ENCODE assay signal across 14 cellular contexts in the genomic region with DNA sequence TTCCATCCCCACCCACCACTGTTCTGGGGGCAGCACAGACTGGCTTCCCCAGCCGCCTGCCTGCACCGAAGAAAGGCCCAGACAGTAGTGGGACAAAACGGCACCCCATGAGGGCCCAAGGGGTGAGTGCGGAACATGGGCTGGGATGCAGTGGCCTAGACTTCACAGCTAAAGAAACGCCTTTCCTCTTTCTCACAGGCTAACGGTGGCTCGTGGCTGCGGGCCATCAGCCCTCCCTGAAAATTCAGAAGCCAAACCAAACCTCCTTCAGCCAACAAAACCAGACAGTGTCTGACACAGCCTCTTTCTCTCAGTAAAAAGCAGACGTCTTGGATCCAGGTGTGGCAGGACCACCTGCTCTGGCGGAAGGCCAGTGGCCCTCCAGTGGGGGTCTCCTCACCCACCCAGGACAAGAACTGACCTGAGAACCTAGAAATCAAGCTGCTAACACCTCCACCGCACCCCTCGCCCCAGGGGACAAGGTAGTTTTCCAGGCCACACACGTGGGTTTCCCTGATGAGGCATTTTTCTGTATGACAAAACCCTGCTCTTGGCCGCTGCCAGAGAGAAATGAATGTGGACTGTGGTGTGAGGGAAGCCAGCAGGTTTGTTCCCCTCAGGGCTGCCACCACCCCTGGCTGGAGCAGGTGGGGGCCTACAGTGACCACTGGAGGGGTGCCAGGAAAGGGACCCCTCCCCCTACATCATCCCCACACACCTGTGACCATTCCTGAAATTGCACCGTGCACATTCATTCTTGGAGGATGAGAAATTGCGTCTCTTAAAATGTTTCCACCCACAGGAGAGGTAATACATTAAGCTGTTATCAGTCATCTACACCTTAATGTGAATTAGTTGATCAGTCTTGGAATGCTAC.
DNase-seq lines count a peak whose midpoint lies in the region; ATAC-seq, FAIRE-seq and TF ChIP-seq lines count a peak whose summit lies in the region.
"Had no signal": no experiment of that assay in that cellular context is flagged by ENCODE, and none has a peak within 500 bp of the region (broad histone marks: within the 10 kb centered on the region; RNA-seq: fewer than 3 reads in every experiment).

No MANE protein-coding gene starts in this region.

- H3K9me2 ChIP-seq in GM23248 (ENCODE audit: insufficient read depth) (no peaks in the 10 kb centered on the region), OCI-LY1 (ENCODE audit: low read depth, low read length) (no peaks in the 10 kb centered on the region)

- H4K20me1 ChIP-seq in GM23248 (ENCODE audit: insufficient read depth) = no peaks in the 10 kb centered on the region
- no peaks in the 10 kb centered on the region for H4K20me1 ChIP-seq in OCI-LY1 (ENCODE audit: insufficient read depth, low read length)
- H4K20me1 ChIP-seq: BLaER1 treated with 17β-estradiol and CSF1 and Interleukin-3, amounts not matched to agents 10 nM and 100 nM had no signal

- ATAC-seq in pancreas = peak; percentile 28 to 75 (median 54)
- ATAC-seq: stimulated activated naive CD8-positive, alpha-beta T cell treated with anti-CD3 and anti-CD28 coated beads, Interleukin-15, amount 100 ng/mL, for 72 hours had no signal

- H3K4me1 ChIP-seq in GM23248 (ENCODE audit: insufficient read depth) (no peaks in the 10 kb centered on the region), OCI-LY1 (ENCODE audit: insufficient read depth, low read length, severe bottlenecking) (peaks cover 35% of the 10 kb centered on the region), pancreas (no peaks in the 10 kb centered on the region)

- intact Hi-C loops in pancreas (cut with DNase I) = no loop called here

- H3K27ac ChIP-seq in GM23248 = no peak overlapping the region
- peak overlapping the region; percentile 86 for H3K27ac ChIP-seq in OCI-LY1 (ENCODE audit: low read depth, low read length, poor library complexity, severe bottlenecking)
- peak overlapping the region in 2 of 4 donors; percentile 15 to 55 for H3K27ac ChIP-seq in pancreas
- H3K27ac ChIP-seq in brain microvascular endothelial cell = no peak overlapping the region
- H3K27ac ChIP-seq: BLaER1 treated with 17β-estradiol and CSF1 and Interleukin-3, amounts not matched to agents 10 nM and 100 nM; parathyroid adenoma had no signal

- 52 to 59% methylated on average over 15 to 16 of the region's 16 CpGs for WGBS in GM23248 (ENCODE audit: low coverage in 1 of 2, low lambda C conversion rate in 2 of 2, missing lambda C conversion rate in 2 of 2), 2 experiments
- WGBS in pancreas, 2 donors = 69 to 84% methylated on average over 16 of the region's 16 CpGs

- no peaks in the 10 kb centered on the region for H3F3A ChIP-seq in GM23248 (ENCODE audit: insufficient read depth)
- no peaks in the 10 kb centered on the region for H3F3A ChIP-seq in OCI-LY1 (ENCODE audit: insufficient read depth, low read length)

- no peak for FAIRE-seq in pancreas (lab: Jason Lieb, UNC)
- no peak for FAIRE-seq in HTR-8/SVneo (lab: Jason Lieb, UNC)
- FAIRE-seq: GM19239 had no signal

- H3K36me3 ChIP-seq in GM23248 (ENCODE audit: low read depth) = no peaks in the 10 kb centered on the region
- H3K36me3 ChIP-seq in OCI-LY1 (ENCODE audit: insufficient read depth, low read length) = no peaks in the 10 kb centered on the region
- no peaks in the 10 kb centered on the region for H3K36me3 ChIP-seq in pancreas
- H3K36me3 ChIP-seq in brain microvascular endothelial cell (replicated peaks) = no peaks in the 10 kb centered on the region
- H3K36me3 ChIP-seq: BLaER1 treated with 17β-estradiol and CSF1 and Interleukin-3, amounts not matched to agents 10 nM and 100 nM had no signal

- H3K27me3 ChIP-seq in GM23248 (replicated peaks; ENCODE audit: insufficient read depth) (no peaks in the 10 kb centered on the region), OCI-LY1 (ENCODE audit: insufficient read depth, low read length) (no peaks in the 10 kb centered on the region), pancreas (no peaks in the 10 kb centered on the region), brain microvascular endothelial cell (replicated peaks) (no peaks in the 10 kb centered on the region)
- H3K27me3 ChIP-seq: BLaER1 treated with 17β-estradiol and CSF1 and Interleukin-3, amounts not matched to agents 10 nM and 100 nM had no signal

- TF ChIP-seq CTCF in OCI-LY1 (IDR thresholded peaks at IDR 0.05; ENCODE audit: low read length) (no peak), pancreas (IDR thresholded peaks at IDR 0.05) (no peak), brain microvascular endothelial cell (IDR thresholded peaks at IDR 0.05; ENCODE audit: low read depth, low read length, missing control alignments) (no peak)

- H3K9ac ChIP-seq in GM23248 = no peak overlapping the region
- H3K9ac ChIP-seq in OCI-LY1 (ENCODE audit: low read length) = peak overlapping the region; percentile 10; the same call in 1 of the 2 replicates
- H3K9ac ChIP-seq: BLaER1 treated with 17β-estradiol and CSF1 and Interleukin-3, amounts not matched to agents 10 nM and 100 nM; parathyroid adenoma had no signal

- no peaks in the 10 kb centered on the region for H3K9me3 ChIP-seq in GM23248 (ENCODE audit: low read depth)
- no peaks in the 10 kb centered on the region for H3K9me3 ChIP-seq in OCI-LY1 (ENCODE audit: low read length)
- H3K9me3 ChIP-seq in pancreas = no peaks in the 10 kb centered on the region
- H3K9me3 ChIP-seq: BLaER1 treated with 17β-estradiol and CSF1 and Interleukin-3, amounts not matched to agents 10 nM and 100 nM had no signal

- H3K4me2 ChIP-seq in GM23248 (ENCODE audit: unreplicated experiment) (no peak overlapping the region), OCI-LY1 (ENCODE audit: low read length) (peak overlapping the region; percentile 17; the same call in 1 of the 2 replicates)

- in situ Hi-C loops in GM23248 (cut with MboI) = no loop called here
- in situ Hi-C loops in brain microvascular endothelial cell (cut with HindIII; ENCODE audit: low pct_ligation_motif_present, low sequenced_read_pairs) = no loop called here

- H2AFZ ChIP-seq in GM23248 = no peak overlapping the region
- H2AFZ ChIP-seq in OCI-LY1 (ENCODE audit: low read length) = no peak overlapping the region
- H2AFZ ChIP-seq: parathyroid adenoma had no signal

- H3K4me3 ChIP-seq in GM23248 = no peak overlapping the region
- no peak overlapping the region for H3K4me3 ChIP-seq in OCI-LY1 (ENCODE audit: low read depth, low read length, poor library complexity, severe bottlenecking)
- no peak overlapping the region for H3K4me3 ChIP-seq in pancreas
- H3K4me3 ChIP-seq in brain microvascular endothelial cell (ENCODE audit: low read depth, low read length) = no peak overlapping the region
- H3K4me3 ChIP-seq: BLaER1 treated with 17β-estradiol and CSF1 and Interleukin-3, amounts not matched to agents 10 nM and 100 nM had no signal

- H3K79me2 ChIP-seq in GM23248 (ENCODE audit: insufficient read depth) = no peaks in the 10 kb centered on the region
- no peaks in the 10 kb centered on the region for H3K79me2 ChIP-seq in OCI-LY1 (ENCODE audit: insufficient read depth, low read length)
- H3K79me2 ChIP-seq: parathyroid adenoma had no signal

- DNase-seq in GM23248 (peak; percentile 30), fibroblast of peridontal ligament (ENCODE audit: extremely low read depth) (peak; percentile 47), pancreas (peak in 3 of 6 donors; percentile 39 to 48 (median 40)), brain microvascular endothelial cell (no peak), NCI-H2107 treated with DMSO at 0.1 percent for 48 hours (lab: John Stamatoyannopoulos, UW; ENCODE audit: unreplicated experiment) (no peak), HTR-8/SVneo (ENCODE audit: insufficient read length, low spot score) (no peak), SKM-1 treated with dmso at 0.1 percent for 144 hours (lab: John Stamatoyannopoulos, UW; ENCODE audit: unreplicated experiment) (no peak)
- DNase-seq: caudate nucleus; MV-4-11; stimulated activated naive CD8-positive, alpha-beta T cell treated with anti-CD3 and anti-CD28 coated beads, Interleukin-15, amount 100 ng/mL, for 72 hours had no signal

Comparison
In these comparisons a context has a peak if more than half of its experiments do, and no peak if none do; other contexts are left out.
1. DNase-seq: peak in GM23248 (single experiment) and fibroblast of peridontal ligament (single experiment); none in brain microvascular endothelial cell (single experiment), NCI-H2107 treated with DMSO at 0.1 percent for 48 hours (single experiment), HTR-8/SVneo (single experiment) and SKM-1 treated with dmso at 0.1 percent for 144 hours (single experiment).